Comparison of ENCODE assay signal across 6 cellular contexts in genomic region chr14:19305776-19306175, GRCh38.
A peak's percentile ranks its signal among the peaks of the same experiment; 100 is the strongest.
DNase-seq lines count a peak whose midpoint lies in the region; ATAC-seq, FAIRE-seq and TF ChIP-seq lines count a peak whose summit lies in the region.
"Not testable (repeated sequence)": the region's sequence is repeated elsewhere in the genome, so short reads cannot be mapped to it uniquely, and the experiment has no call there.

No MANE protein-coding gene starts in this region.

- not testable (repeated sequence) for H3K4me1 ChIP-seq in A549; Panc1 (ENCODE audit: control insufficient read depth, insufficient read depth, low read length)

- not testable (repeated sequence) for H3K27me3 Mint-ChIP-seq in stimulated activated naive CD8-positive, alpha-beta T cell treated with anti-CD3 and anti-CD28 coated beads, Interleukin-15, amount 100 ng/mL, for 72 hours

- no CpG with 5 or more reads among the region's 3 CpGs for WGBS in A549 (ENCODE audit: missing lambda C conversion rate)

- DNase-seq in A549 (ENCODE audit: low read depth in 1 of 2, low spot score in 1 of 2); Panc1 (ENCODE audit: low read depth, low spot score); stimulated activated naive CD8-positive, alpha-beta T cell treated with anti-CD3 and anti-CD28 coated beads, Interleukin-15, amount 100 ng/mL, for 72 hours: not testable (repeated sequence)
- DNase-seq in activated naive CD4-positive, alpha-beta T cell treated with anti-CD3 and anti-CD28 coated beads, Interleukin-2, amount 50 U/mL, for 16 hours: peak; percentile 3
- peak; percentile 64 for DNase-seq in cardiac septum (ENCODE audit: low spot score)
- peak; percentile 46 for DNase-seq in posterior vena cava (ENCODE audit: low spot score)

- in situ Hi-C loops in Panc1 (cut with HindIII; ENCODE audit: low pct_unique_long_range_greater_than_20kb, low sequenced_read_pairs): not testable (repeated sequence)

- POLR2A ChIA-PET in A549 (lab: Yijun Ruan, JAX); Panc1 (lab: Charles Lee): not testable (repeated sequence)

- H3K27ac Mint-ChIP-seq in stimulated activated naive CD8-positive, alpha-beta T cell treated with anti-CD3 and anti-CD28 coated beads, Interleukin-15, amount 100 ng/mL, for 72 hours: not testable (repeated sequence)

- not testable (repeated sequence) for H3K4me3 Mint-ChIP-seq in stimulated activated naive CD8-positive, alpha-beta T cell treated with anti-CD3 and anti-CD28 coated beads, Interleukin-15, amount 100 ng/mL, for 72 hours

- not testable (repeated sequence) for TF ChIP-seq RAD21 in A549 (conservative IDR thresholded peaks at IDR 0.05 in 1 of 2, IDR thresholded peaks at IDR 0.05 in 1 of 2)

- not testable (repeated sequence) for H3K4me3 ChIP-seq in A549; Panc1 (ENCODE audit: low read depth in 2 of 2, low read length in 2 of 2)

- not testable (repeated sequence) for H3K36me3 ChIP-seq in Panc1 (ENCODE audit: control insufficient read depth, insufficient read depth, low read length)

- not testable (repeated sequence) for TF ChIP-seq CTCF in A549 (IDR thresholded peaks at IDR 0.05); Panc1 (IDR thresholded peaks at IDR 0.05)

- H3K9me3 ChIP-seq in A549; Panc1 (ENCODE audit: control insufficient read depth, insufficient read depth, low read depth, low read length): not testable (repeated sequence)

- intact Hi-C loops in Panc1 (cut with micrococcal nuclease; ENCODE audit: unreplicated experiment); cardiac septum (cut with DNase I); posterior vena cava (cut with DNase I): not testable (repeated sequence)

- CTCF ChIA-PET in A549 (lab: Yijun Ruan, JAX); Panc1 (lab: Charles Lee): not testable (repeated sequence)

- not testable (repeated sequence) for FAIRE-seq in A549 (lab: Jason Lieb, UNC)

- not testable (repeated sequence) for H3K4me1 Mint-ChIP-seq in stimulated activated naive CD8-positive, alpha-beta T cell treated with anti-CD3 and anti-CD28 coated beads, Interleukin-15, amount 100 ng/mL, for 72 hours

- not testable (repeated sequence) for TF ChIP-seq POLR2A in A549 (IDR thresholded peaks at IDR 0.05; ENCODE audit: low read length)

- not testable (repeated sequence) for H3K27me3 ChIP-seq in Panc1 (ENCODE audit: control insufficient read depth, insufficient read depth, low read length)

- not testable (repeated sequence) for BruUV-seq in Panc1 (replicated peaks; lab: Mats Ljungman, UMichigan)

- TF ChIP-seq EP300 in A549 (IDR thresholded peaks at IDR 0.05): not testable (repeated sequence)

- not testable (repeated sequence) for H3K9me3 Mint-ChIP-seq in stimulated activated naive CD8-positive, alpha-beta T cell treated with anti-CD3 and anti-CD28 coated beads, Interleukin-15, amount 100 ng/mL, for 72 hours

- ATAC-seq in A549 (peak; percentile 25 to 27; a peak in 3 of 6 replicates), Panc1 (0 out of 2 replicates have a peak, but pooled peaks have one; percentile 19)
- peak; percentile 18 for ATAC-seq in stimulated activated naive CD8-positive, alpha-beta T cell treated with anti-CD3 and anti-CD28 coated beads, Interleukin-15, amount 100 ng/mL, for 72 hours

- not testable (repeated sequence) for H3K4me2 ChIP-seq in A549

- not testable (repeated sequence) for H3K27ac ChIP-seq in A549; Panc1 (ENCODE audit: low read length)
